Comparison of ENCODE assay signal across 7 cellular contexts in genomic region chr9:128372188-128372641, GRCh38.
A peak's percentile ranks its signal among the peaks of the same experiment; 100 is the strongest.
DNase-seq lines count a peak whose midpoint lies in the region; ATAC-seq and TF ChIP-seq lines count a peak whose summit lies in the region.

No MANE protein-coding gene starts in this region.

- no peak overlapping the region; the same call in 1 of the 2 replicates for H3K27ac ChIP-seq in HL-60 (replicated peaks)

- DNase-seq in HL-60 (ENCODE audit: low read depth in 1 of 2, low spot score in 1 of 2) (no peak), foreskin melanocyte (peak; percentile 97), retinal pigment epithelial cell (ENCODE audit: low read depth) (no peak), NCI-H345 (lab: John Stamatoyannopoulos, UW) (no peak), NCI-H1105 (lab: John Stamatoyannopoulos, UW) (no peak)

- no peak for TF ChIP-seq CTCF in HL-60 (IDR thresholded peaks at IDR 0.05; ENCODE audit: insufficient read depth, low read length)
- TF ChIP-seq CTCF in WI38 (IDR thresholded peaks at IDR 0.05; ENCODE audit: low read depth, low read length) = no peak
- no peak for TF ChIP-seq CTCF in retinal pigment epithelial cell (conservative IDR thresholded peaks at IDR 0.05; ENCODE audit: low read depth, low read length)

- peak overlapping the region; percentile 95 for H3K4me3 ChIP-seq in HL-60 (replicated peaks; ENCODE audit: insufficient read depth, low read length)
- peak overlapping the region; percentile 98 for H3K4me3 ChIP-seq in WI38 (ENCODE audit: low read depth, low read length)
- H3K4me3 ChIP-seq in retinal pigment epithelial cell (ENCODE audit: low read length) = peak overlapping the region; percentile 82

- no peak for ATAC-seq in HG03095 (IDR thresholded peaks at IDR 0.05; ENCODE audit: unreplicated experiment)

- no peaks in the 10 kb centered on the region for H3K27me3 ChIP-seq in HL-60 (ENCODE audit: insufficient read depth, poor library complexity, severe bottlenecking)
